Comparison of ENCODE assay signal across 1 cellular context in genomic region chr22:46122511-46122971, GRCh38.
TF ChIP-seq lines count a peak whose summit lies in the region.

No MANE protein-coding gene starts in this region.

TF ChIP-seq in HepG2, 621 proteins besides CTCF, POLR2A, EP300 and RAD21 (continued from another document and continues in another):
- TF ChIP-seq KIAA2018 (CRISPR knock-in tag; IDR thresholded peaks at IDR 0.05; ENCODE audit: borderline replicate concordance) (no peak), ZBTB40 (IDR thresholded peaks at IDR 0.05) (no peak), ZBTB40 (CRISPR knock-in tag; IDR thresholded peaks at IDR 0.05) (no peak), MTA1 (CRISPR knock-in tag; IDR thresholded peaks at IDR 0.05; ENCODE audit: borderline replicate concordance) (0 out of 2 replicates have a peak, but pooled peaks have one; percentile 23), ZNF460 (CRISPR knock-in tag; IDR thresholded peaks at IDR 0.05; ENCODE audit: borderline replicate concordance) (no peak), ZNF451 (CRISPR knock-in tag; IDR thresholded peaks at IDR 0.05) (no peak), ARID2 (CRISPR knock-in tag; IDR thresholded peaks at IDR 0.05; ENCODE audit: borderline replicate concordance) (no peak), ZKSCAN5 (CRISPR knock-in tag; IDR thresholded peaks at IDR 0.05) (no peak), ZNF232 (CRISPR knock-in tag; IDR thresholded peaks at IDR 0.05; ENCODE audit: borderline replicate concordance) (no peak), ZNF431 (CRISPR knock-in tag; IDR thresholded peaks at IDR 0.05; ENCODE audit: borderline replicate concordance, low read depth) (no peak), ZNF318 (CRISPR knock-in tag; IDR thresholded peaks at IDR 0.05) (no peak), SSRP1 (CRISPR knock-in tag; IDR thresholded peaks at IDR 0.05) (no peak), ZBTB3 (CRISPR knock-in tag; IDR thresholded peaks at IDR 0.05; ENCODE audit: borderline replicate concordance, low read depth) (no peak), ZMAT5 (CRISPR knock-in tag; IDR thresholded peaks at IDR 0.05; ENCODE audit: borderline replicate concordance, low read depth) (no peak), ZNF788 (CRISPR knock-in tag; IDR thresholded peaks at IDR 0.05; ENCODE audit: borderline replicate concordance) (no peak), PTBP1 (IDR thresholded peaks at IDR 0.05; ENCODE audit: low read depth, low read length, poor library complexity, severe bottlenecking) (no peak), ZNF644 (CRISPR knock-in tag; IDR thresholded peaks at IDR 0.05; ENCODE audit: low read depth) (no peak), ZFP36L2 (CRISPR knock-in tag; IDR thresholded peaks at IDR 0.05) (no peak), ZNF234 (CRISPR knock-in tag; conservative IDR thresholded peaks at IDR 0.05) (no peak), ZNF33A (CRISPR knock-in tag; IDR thresholded peaks at IDR 0.05; ENCODE audit: borderline replicate concordance) (no peak), KDM1A (CRISPR knock-in tag; IDR thresholded peaks at IDR 0.05) (no peak), FOXA1 (IDR thresholded peaks at IDR 0.05) (no peak), FOXA1 (CRISPR knock-in tag; IDR thresholded peaks at IDR 0.05) (0 out of 2 replicates have a peak, but pooled peaks have one; percentile 9), RFX1 (IDR thresholded peaks at IDR 0.05) (no peak), GATA4 (IDR thresholded peaks at IDR 0.05; ENCODE audit: borderline replicate concordance, low read depth) (no peak), JDP2 (CRISPR knock-in tag; IDR thresholded peaks at IDR 0.05; ENCODE audit: borderline replicate concordance) (no peak), ZBTB20 (CRISPR knock-in tag; IDR thresholded peaks at IDR 0.05; ENCODE audit: borderline replicate concordance, low read depth) (no peak), ZC3H13 (CRISPR knock-in tag; IDR thresholded peaks at IDR 0.05) (no peak), FIP1L1 (IDR thresholded peaks at IDR 0.05; ENCODE audit: borderline replicate concordance, insufficient read depth, low read depth, low read length) (no peak)
